1 cellular context compared by ENCODE assay signal in the genomic region with DNA sequence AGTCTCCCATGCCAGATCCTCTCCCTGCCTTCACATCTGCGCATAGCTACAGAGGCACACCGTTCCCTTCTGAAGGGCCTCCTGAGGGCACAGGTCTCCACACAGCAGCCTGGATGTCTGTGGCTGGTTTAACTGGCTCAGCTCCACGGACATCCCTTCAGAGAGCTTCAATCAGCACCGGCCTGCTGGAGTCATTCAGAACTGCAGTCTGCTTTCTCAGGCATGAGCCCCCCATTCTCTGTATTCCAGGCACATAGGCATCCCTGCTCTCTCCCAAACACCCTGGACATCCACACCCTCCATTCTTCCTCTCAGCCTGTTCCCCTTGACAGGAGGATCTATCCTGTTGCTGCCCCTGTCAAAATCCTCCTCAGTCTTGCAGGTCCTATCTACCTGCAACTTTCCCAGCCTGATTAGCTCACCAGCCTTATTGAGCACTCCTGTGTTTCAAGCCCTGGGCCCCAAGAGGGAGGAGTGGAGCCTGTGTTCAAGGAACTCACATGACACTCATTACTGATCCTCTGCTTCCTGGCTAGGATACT.
TF ChIP-seq lines count a peak whose summit lies in the region.

No MANE protein-coding gene starts in this region.

TF ChIP-seq in HepG2, 621 proteins besides CTCF, POLR2A, EP300 and RAD21 (continued from another document and continues in another):
- TF ChIP-seq, protein P1, sequence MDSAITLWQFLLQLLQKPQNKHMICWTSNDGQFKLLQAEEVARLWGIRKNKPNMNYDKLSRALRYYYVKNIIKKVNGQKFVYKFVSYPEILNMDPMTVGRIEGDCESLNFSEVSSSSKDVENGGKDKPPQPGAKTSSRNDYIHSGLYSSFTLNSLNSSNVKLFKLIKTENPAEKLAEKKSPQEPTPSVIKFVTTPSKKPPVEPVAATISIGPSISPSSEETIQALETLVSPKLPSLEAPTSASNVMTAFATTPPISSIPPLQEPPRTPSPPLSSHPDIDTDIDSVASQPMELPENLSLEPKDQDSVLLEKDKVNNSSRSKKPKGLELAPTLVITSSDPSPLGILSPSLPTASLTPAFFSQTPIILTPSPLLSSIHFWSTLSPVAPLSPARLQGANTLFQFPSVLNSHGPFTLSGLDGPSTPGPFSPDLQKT (CRISPR knock-in tag; IDR thresholded peaks at IDR 0.05; ENCODE audit: borderline replicate concordance): no peak
- TF ChIP-seq, protein P2, sequence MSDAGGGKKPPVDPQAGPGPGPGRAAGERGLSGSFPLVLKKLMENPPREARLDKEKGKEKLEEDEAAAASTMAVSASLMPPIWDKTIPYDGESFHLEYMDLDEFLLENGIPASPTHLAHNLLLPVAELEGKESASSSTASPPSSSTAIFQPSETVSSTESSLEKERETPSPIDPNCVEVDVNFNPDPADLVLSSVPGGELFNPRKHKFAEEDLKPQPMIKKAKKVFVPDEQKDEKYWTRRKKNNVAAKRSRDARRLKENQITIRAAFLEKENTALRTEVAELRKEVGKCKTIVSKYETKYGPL (CRISPR knock-in tag; IDR thresholded peaks at IDR 0.05): no peak
- TF ChIP-seq, protein P3, sequence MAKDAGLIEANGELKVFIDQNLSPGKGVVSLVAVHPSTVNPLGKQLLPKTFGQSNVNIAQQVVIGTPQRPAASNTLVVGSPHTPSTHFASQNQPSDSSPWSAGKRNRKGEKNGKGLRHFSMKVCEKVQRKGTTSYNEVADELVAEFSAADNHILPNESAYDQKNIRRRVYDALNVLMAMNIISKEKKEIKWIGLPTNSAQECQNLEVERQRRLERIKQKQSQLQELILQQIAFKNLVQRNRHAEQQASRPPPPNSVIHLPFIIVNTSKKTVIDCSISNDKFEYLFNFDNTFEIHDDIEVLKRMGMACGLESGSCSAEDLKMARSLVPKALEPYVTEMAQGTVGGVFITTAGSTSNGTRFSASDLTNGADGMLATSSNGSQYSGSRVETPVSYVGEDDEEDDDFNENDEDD (CRISPR knock-in tag; IDR thresholded peaks at IDR 0.05; ENCODE audit: borderline replicate concordance): no peak
- TF ChIP-seq, protein P4, sequence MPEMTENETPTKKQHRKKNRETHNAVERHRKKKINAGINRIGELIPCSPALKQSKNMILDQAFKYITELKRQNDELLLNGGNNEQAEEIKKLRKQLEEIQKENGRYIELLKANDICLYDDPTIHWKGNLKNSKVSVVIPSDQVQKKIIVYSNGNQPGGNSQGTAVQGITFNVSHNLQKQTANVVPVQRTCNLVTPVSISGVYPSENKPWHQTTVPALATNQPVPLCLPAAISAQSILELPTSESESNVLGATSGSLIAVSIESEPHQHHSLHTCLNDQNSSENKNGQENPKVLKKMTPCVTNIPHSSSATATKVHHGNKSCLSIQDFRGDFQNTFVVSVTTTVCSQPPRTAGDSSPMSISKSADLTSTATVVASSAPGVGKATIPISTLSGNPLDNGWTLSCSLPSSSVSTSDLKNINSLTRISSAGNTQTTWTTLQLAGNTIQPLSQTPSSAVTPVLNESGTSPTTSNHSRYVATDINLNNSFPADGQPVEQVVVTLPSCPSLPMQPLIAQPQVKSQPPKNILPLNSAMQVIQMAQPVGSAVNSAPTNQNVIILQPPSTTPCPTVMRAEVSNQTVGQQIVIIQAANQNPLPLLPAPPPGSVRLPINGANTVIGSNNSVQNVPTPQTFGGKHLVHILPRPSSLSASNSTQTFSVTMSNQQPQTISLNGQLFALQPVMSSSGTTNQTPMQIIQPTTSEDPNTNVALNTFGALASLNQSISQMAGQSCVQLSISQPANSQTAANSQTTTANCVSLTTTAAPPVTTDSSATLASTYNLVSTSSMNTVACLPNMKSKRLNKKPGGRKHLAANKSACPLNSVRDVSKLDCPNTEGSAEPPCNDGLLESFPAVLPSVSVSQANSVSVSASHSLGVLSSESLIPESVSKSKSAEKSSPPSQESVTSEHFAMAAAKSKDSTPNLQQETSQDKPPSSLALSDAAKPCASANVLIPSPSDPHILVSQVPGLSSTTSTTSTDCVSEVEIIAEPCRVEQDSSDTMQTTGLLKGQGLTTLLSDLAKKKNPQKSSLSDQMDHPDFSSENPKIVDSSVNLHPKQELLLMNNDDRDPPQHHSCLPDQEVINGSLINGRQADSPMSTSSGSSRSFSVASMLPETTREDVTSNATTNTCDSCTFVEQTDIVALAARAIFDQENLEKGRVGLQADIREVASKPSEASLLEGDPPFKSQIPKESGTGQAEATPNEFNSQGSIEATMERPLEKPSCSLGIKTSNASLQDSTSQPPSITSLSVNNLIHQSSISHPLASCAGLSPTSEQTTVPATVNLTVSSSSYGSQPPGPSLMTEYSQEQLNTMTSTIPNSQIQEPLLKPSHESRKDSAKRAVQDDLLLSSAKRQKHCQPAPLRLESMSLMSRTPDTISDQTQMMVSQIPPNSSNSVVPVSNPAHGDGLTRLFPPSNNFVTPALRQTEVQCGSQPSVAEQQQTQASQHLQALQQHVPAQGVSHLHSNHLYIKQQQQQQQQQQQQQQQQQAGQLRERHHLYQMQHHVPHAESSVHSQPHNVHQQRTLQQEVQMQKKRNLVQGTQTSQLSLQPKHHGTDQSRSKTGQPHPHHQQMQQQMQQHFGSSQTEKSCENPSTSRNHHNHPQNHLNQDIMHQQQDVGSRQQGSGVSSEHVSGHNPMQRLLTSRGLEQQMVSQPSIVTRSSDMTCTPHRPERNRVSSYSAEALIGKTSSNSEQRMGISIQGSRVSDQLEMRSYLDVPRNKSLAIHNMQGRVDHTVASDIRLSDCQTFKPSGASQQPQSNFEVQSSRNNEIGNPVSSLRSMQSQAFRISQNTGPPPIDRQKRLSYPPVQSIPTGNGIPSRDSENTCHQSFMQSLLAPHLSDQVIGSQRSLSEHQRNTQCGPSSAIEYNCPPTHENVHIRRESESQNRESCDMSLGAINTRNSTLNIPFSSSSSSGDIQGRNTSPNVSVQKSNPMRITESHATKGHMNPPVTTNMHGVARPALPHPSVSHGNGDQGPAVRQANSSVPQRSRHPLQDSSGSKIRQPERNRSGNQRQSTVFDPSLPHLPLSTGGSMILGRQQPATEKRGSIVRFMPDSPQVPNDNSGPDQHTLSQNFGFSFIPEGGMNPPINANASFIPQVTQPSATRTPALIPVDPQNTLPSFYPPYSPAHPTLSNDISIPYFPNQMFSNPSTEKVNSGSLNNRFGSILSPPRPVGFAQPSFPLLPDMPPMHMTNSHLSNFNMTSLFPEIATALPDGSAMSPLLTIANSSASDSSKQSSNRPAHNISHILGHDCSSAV (CRISPR knock-in tag; IDR thresholded peaks at IDR 0.05; ENCODE audit: borderline replicate concordance): no peak
- no peak for TF ChIP-seq KMT2B (CRISPR knock-in tag; IDR thresholded peaks at IDR 0.05)
- TF ChIP-seq NFKBIZ (CRISPR knock-in tag; IDR thresholded peaks at IDR 0.05): 0 out of 2 replicates have a peak, but pooled peaks have one; percentile 46
- no peak for TF ChIP-seq ZNF674 (CRISPR knock-in tag; IDR thresholded peaks at IDR 0.05; ENCODE audit: low read depth)
- TF ChIP-seq, protein P5, sequence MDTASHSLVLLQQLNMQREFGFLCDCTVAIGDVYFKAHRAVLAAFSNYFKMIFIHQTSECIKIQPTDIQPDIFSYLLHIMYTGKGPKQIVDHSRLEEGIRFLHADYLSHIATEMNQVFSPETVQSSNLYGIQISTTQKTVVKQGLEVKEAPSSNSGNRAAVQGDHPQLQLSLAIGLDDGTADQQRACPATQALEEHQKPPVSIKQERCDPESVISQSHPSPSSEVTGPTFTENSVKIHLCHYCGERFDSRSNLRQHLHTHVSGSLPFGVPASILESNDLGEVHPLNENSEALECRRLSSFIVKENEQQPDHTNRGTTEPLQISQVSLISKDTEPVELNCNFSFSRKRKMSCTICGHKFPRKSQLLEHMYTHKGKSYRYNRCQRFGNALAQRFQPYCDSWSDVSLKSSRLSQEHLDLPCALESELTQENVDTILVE (CRISPR knock-in tag; IDR thresholded peaks at IDR 0.05): peak; percentile 33; the same call in 1 of the 2 replicates
- no peak for TF ChIP-seq ZSCAN20 (CRISPR knock-in tag; IDR thresholded peaks at IDR 0.05; ENCODE audit: borderline replicate concordance)
- TF ChIP-seq SP5 (CRISPR knock-in tag; IDR thresholded peaks at IDR 0.05; ENCODE audit: borderline replicate concordance, low read depth): peak; percentile 94
- no peak for TF ChIP-seq ZNF124 (CRISPR knock-in tag; IDR thresholded peaks at IDR 0.05)
- no peak for TF ChIP-seq ZNF720 (CRISPR knock-in tag; IDR thresholded peaks at IDR 0.05)
- TF ChIP-seq, protein P6, sequence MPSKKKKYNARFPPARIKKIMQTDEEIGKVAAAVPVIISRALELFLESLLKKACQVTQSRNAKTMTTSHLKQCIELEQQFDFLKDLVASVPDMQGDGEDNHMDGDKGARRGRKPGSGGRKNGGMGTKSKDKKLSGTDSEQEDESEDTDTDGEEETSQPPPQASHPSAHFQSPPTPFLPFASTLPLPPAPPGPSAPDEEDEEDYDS (CRISPR knock-in tag; IDR thresholded peaks at IDR 0.05): peak; percentile 43
- no peak for TF ChIP-seq SP140L (CRISPR knock-in tag; IDR thresholded peaks at IDR 0.05; ENCODE audit: borderline replicate concordance)
- TF ChIP-seq ZNF367 (CRISPR knock-in tag; IDR thresholded peaks at IDR 0.05; ENCODE audit: borderline replicate concordance): no peak
- TF ChIP-seq, protein P7, sequence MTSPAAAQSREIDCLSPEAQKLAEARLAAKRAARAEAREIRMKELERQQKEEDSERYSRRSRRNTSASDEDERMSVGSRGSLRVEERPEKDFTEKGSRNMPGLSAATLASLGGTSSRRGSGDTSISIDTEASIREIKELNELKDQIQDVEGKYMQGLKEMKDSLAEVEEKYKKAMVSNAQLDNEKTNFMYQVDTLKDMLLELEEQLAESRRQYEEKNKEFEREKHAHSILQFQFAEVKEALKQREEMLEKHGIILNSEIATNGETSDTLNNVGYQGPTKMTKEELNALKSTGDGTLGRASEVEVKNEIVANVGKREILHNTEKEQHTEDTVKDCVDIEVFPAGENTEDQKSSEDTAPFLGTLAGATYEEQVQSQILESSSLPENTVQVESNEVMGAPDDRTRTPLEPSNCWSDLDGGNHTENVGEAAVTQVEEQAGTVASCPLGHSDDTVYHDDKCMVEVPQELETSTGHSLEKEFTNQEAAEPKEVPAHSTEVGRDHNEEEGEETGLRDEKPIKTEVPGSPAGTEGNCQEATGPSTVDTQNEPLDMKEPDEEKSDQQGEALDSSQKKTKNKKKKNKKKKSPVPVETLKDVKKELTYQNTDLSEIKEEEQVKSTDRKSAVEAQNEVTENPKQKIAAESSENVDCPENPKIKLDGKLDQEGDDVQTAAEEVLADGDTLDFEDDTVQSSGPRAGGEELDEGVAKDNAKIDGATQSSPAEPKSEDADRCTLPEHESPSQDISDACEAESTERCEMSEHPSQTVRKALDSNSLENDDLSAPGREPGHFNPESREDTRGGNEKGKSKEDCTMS (CRISPR knock-in tag; conservative IDR thresholded peaks at IDR 0.05): no peak
- TF ChIP-seq SP1 (IDR thresholded peaks at IDR 0.05): no peak
- TF ChIP-seq SP1 (CRISPR knock-in tag; IDR thresholded peaks at IDR 0.05): peak; percentile 34; the same call in 1 of the 2 replicates
- no peak for TF ChIP-seq SALL1 (CRISPR knock-in tag; IDR thresholded peaks at IDR 0.05)
- TF ChIP-seq, protein P8, sequence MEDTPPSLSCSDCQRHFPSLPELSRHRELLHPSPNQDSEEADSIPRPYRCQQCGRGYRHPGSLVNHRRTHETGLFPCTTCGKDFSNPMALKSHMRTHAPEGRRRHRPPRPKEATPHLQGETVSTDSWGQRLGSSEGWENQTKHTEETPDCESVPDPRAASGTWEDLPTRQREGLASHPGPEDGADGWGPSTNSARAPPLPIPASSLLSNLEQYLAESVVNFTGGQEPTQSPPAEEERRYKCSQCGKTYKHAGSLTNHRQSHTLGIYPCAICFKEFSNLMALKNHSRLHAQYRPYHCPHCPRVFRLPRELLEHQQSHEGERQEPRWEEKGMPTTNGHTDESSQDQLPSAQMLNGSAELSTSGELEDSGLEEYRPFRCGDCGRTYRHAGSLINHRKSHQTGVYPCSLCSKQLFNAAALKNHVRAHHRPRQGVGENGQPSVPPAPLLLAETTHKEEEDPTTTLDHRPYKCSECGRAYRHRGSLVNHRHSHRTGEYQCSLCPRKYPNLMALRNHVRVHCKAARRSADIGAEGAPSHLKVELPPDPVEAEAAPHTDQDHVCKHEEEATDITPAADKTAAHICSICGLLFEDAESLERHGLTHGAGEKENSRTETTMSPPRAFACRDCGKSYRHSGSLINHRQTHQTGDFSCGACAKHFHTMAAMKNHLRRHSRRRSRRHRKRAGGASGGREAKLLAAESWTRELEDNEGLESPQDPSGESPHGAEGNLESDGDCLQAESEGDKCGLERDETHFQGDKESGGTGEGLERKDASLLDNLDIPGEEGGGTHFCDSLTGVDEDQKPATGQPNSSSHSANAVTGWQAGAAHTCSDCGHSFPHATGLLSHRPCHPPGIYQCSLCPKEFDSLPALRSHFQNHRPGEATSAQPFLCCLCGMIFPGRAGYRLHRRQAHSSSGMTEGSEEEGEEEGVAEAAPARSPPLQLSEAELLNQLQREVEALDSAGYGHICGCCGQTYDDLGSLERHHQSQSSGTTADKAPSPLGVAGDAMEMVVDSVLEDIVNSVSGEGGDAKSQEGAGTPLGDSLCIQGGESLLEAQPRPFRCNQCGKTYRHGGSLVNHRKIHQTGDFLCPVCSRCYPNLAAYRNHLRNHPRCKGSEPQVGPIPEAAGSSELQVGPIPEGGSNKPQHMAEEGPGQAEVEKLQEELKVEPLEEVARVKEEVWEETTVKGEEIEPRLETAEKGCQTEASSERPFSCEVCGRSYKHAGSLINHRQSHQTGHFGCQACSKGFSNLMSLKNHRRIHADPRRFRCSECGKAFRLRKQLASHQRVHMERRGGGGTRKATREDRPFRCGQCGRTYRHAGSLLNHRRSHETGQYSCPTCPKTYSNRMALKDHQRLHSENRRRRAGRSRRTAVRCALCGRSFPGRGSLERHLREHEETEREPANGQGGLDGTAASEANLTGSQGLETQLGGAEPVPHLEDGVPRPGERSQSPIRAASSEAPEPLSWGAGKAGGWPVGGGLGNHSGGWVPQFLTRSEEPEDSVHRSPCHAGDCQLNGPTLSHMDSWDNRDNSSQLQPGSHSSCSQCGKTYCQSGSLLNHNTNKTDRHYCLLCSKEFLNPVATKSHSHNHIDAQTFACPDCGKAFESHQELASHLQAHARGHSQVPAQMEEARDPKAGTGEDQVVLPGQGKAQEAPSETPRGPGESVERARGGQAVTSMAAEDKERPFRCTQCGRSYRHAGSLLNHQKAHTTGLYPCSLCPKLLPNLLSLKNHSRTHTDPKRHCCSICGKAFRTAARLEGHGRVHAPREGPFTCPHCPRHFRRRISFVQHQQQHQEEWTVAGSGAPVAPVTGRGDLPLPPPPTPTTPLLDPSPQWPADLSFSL (CRISPR knock-in tag; IDR thresholded peaks at IDR 0.05): no peak
- TF ChIP-seq XBP1 (CRISPR knock-in tag; IDR thresholded peaks at IDR 0.05): no peak
- no peak for TF ChIP-seq ZNF772 (CRISPR knock-in tag; IDR thresholded peaks at IDR 0.05)
- no peak for TF ChIP-seq MEIS2 (CRISPR knock-in tag; IDR thresholded peaks at IDR 0.05)
- no peak for TF ChIP-seq KLF9 (CRISPR knock-in tag; IDR thresholded peaks at IDR 0.05; ENCODE audit: low read depth)
- TF ChIP-seq, protein P9, sequence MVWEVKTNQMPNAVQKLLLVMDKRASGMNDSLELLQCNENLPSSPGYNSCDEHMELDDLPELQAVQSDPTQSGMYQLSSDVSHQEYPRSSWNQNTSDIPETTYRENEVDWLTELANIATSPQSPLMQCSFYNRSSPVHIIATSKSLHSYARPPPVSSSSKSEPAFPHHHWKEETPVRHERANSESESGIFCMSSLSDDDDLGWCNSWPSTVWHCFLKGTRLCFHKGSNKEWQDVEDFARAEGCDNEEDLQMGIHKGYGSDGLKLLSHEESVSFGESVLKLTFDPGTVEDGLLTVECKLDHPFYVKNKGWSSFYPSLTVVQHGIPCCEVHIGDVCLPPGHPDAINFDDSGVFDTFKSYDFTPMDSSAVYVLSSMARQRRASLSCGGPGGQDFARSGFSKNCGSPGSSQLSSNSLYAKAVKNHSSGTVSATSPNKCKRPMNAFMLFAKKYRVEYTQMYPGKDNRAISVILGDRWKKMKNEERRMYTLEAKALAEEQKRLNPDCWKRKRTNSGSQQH (CRISPR knock-in tag; IDR thresholded peaks at IDR 0.05; ENCODE audit: low read depth): peak; percentile 48; the same call in 1 of the 2 replicates
